In genomic region chr7:137363683-137364082, GRCh38 we compare ENCODE assay signal across 26 cellular contexts. TPM values are rescaled to one million over a fixed set of nuclear protein-coding genes. Genes with fewer than 3 reads are reported as not detected.
"Had no signal": no experiment of that assay in that cellular context is flagged by ENCODE, and none has a peak within 500 bp of the region (broad histone marks: within the 10 kb centered on the region; RNA-seq: fewer than 3 reads in every experiment).

No MANE protein-coding gene starts in this region.

- H3K27me3 ChIP-seq: heart left ventricle, left lung, ovary, sigmoid colon, tibial nerve, vagina had no signal

- H3K27ac ChIP-seq: heart left ventricle, left lung, lower lobe of right lung, ovary, prostate gland, sigmoid colon, tibial nerve, vagina had no signal

- H3K4me1 ChIP-seq: heart left ventricle, left lung, lower lobe of right lung, prostate gland, sigmoid colon, tibial nerve, vagina had no signal

- H3K9me3 ChIP-seq: ovary, prostate gland, sigmoid colon, vagina had no signal

- ATAC-seq: heart left ventricle; left cardiac atrium; left lung; lower lobe of right lung; naive thymus-derived CD8-positive, alpha-beta T cell; right cardiac atrium; stimulated activated memory B cell treated with anti-CD40 and anti-IgM and Interleukin-4, amounts not matched to agents 10 μg/mL and 1 μg/mL and 100 μg/mL, for 72 hours; stimulated activated naive CD8-positive, alpha-beta T cell treated with anti-CD3 and anti-CD28 coated beads, Interleukin-15, amount 100 ng/mL, for 72 hours had no signal

- H3K4me3 ChIP-seq: heart left ventricle, left lung, lower lobe of right lung, ovary, prostate gland, sigmoid colon, tibial nerve, vagina had no signal

- H3K36me3 ChIP-seq: heart left ventricle, left lung, lower lobe of right lung, ovary, prostate gland, sigmoid colon, tibial nerve, vagina had no signal

- DNase-seq: heart left ventricle; hypothalamus; kidney glomerular epithelial cell; left cardiac atrium; left lung; lower lobe of right lung; mammary epithelial cell; mesenchymal stem cell; naive thymus-derived CD8-positive, alpha-beta T cell; occipital lobe; ovary; retina; right cardiac atrium; sigmoid colon; small intestine; stimulated activated CD4-positive, alpha-beta T cell treated with anti-CD3 and anti-CD28 coated beads, Interleukin-1b, Interleukin-23, amount 100 ng/mL, for 48 hours; stimulated activated CD4-positive, alpha-beta T cell treated with anti-CD3 and anti-CD28 coated beads, Interleukin-2, amount 100 ng/mL, for 48 hours; stimulated activated CD4-positive, alpha-beta T cell treated with anti-CD3 and anti-CD28 coated beads, Interleukin-4, amount 100 ng/mL, for 4 hours; stimulated activated CD8-positive, alpha-beta memory T cell treated with anti-CD3 and anti-CD28 coated beads, Interleukin-4, amount 100 ng/mL, for 48 hours; stimulated activated naive CD4-positive, alpha-beta T cell treated with Interleukin-2 at 50 U/mL for 16 hours; stimulated activated naive CD8-positive, alpha-beta T cell treated with anti-CD3 and anti-CD28 coated beads, Interleukin-15, amount 100 ng/mL, for 72 hours; substantia nigra had no signal

RNA-seq across cellular contexts. Expression of gene PTN, which starts 20.1 kb away (rescaled TPM):
- total RNA-seq: naive thymus-derived CD8-positive, alpha-beta T cell had no signal
